ENCODE assay signal across 16 cellular contexts in genomic region chr1:47183308-47184089, GRCh38. TPM values are rescaled to one million over a fixed set of nuclear protein-coding genes. Genes with fewer than 3 reads are reported as not detected.
A peak's percentile ranks its signal among the peaks of the same experiment; 100 is the strongest.
DNase-seq lines count a peak whose midpoint lies in the region; ATAC-seq and TF ChIP-seq lines count a peak whose summit lies in the region.
"Had no signal": no experiment of that assay in that cellular context is flagged by ENCODE, and none has a peak within 500 bp of the region (broad histone marks: within the 10 kb centered on the region; RNA-seq: fewer than 3 reads in every experiment).

No MANE protein-coding gene starts in this region.

- H3K27me3 Mint-ChIP-seq in activated CD8-positive, alpha-beta memory T cell treated with anti-CD3 and anti-CD28 coated beads, Interleukin-2, amount 10 ng/mL, durations not matched to agents 7 days and 5 days: peaks cover 22% of the 10 kb centered on the region

- peaks cover 2% of the 10 kb centered on the region; the same call in 1 of the 2 replicates for H3K27me3 ChIP-seq in IMR-90 (ENCODE audit: control insufficient read depth, insufficient read depth, low read length)
- no peaks in the 10 kb centered on the region for H3K27me3 ChIP-seq in GM23248 (replicated peaks; ENCODE audit: insufficient read depth)

- CTCF ChIA-PET in activated CD8-positive, alpha-beta memory T cell treated with anti-CD3 and anti-CD28 coated beads, Interleukin-2, amount 10 ng/mL, durations not matched to agents 7 days and 5 days (lab: Charles Lee): interaction anchor here (0.5 to 7.5 kb wide), 7 partner anchors 8 to 777 kb away, joined by 3 to 107 read pairs (median 5); partner anchors contain the start of gene PDZK1IP1
- CTCF ChIA-PET in IMR-90 (lab: Yijun Ruan, JAX): interaction anchor here (0.6 kb wide), 2 partner anchors 194 to 491 kb away, joined by 3 to 4 read pairs; no protein-coding TSS in a partner anchor

- H3K4me3 ChIP-seq in IMR-90 (ENCODE audit: insufficient read depth, low read depth, low read length): no peak overlapping the region
- H3K4me3 ChIP-seq in GM23248: no peak overlapping the region
- H3K4me3 ChIP-seq: A549 had no signal

- H3K9ac ChIP-seq in IMR-90 (ENCODE audit: low read depth, low read length): no peak overlapping the region
- H3K9ac ChIP-seq in GM23248: no peak overlapping the region

- H3K9me3 ChIP-seq in IMR-90 (ENCODE audit: control insufficient read depth, insufficient read depth, low read length): no peaks in the 10 kb centered on the region
- H3K9me3 ChIP-seq in GM23248 (ENCODE audit: low read depth): no peaks in the 10 kb centered on the region
- H3K9me3 ChIP-seq: A549 had no signal

- dilution Hi-C loops in IMR-90 (cut with HindIII; ENCODE audit: low sequenced_read_pairs, unreplicated experiment): no loop called here

- no peaks in the 10 kb centered on the region for H3K36me3 Mint-ChIP-seq in activated CD8-positive, alpha-beta memory T cell treated with anti-CD3 and anti-CD28 coated beads, Interleukin-2, amount 10 ng/mL, durations not matched to agents 7 days and 5 days
- H3K36me3 Mint-ChIP-seq: CD8-positive, alpha-beta T cell had no signal

- no peak for TF ChIP-seq CTCF in IMR-90 (conservative IDR thresholded peaks at IDR 0.05; ENCODE audit: low read depth, low read length)

- H2AFZ ChIP-seq in IMR-90 (replicated peaks; ENCODE audit: low read length, poor library complexity): no peak overlapping the region
- no peak overlapping the region for H2AFZ ChIP-seq in GM23248

- H2BK120ac ChIP-seq in IMR-90 (ENCODE audit: low read depth, low read length): no peak overlapping the region

- H3K27ac Mint-ChIP-seq in activated CD8-positive, alpha-beta memory T cell treated with anti-CD3 and anti-CD28 coated beads, Interleukin-2, amount 10 ng/mL, durations not matched to agents 7 days and 5 days: no peak overlapping the region
- H3K27ac Mint-ChIP-seq: CD8-positive, alpha-beta T cell had no signal

- no peak for ATAC-seq in activated CD8-positive, alpha-beta memory T cell treated with anti-CD3 and anti-CD28 coated beads, Interleukin-2, amount 10 ng/mL, durations not matched to agents 7 days and 5 days
- ATAC-seq in IMR-90 (ENCODE audit: low read depth): no peak
- ATAC-seq: A549; CD8-positive, alpha-beta T cell had no signal

- no peak overlapping the region for H4K91ac ChIP-seq in IMR-90 (ENCODE audit: insufficient read depth, low read depth, low read length)

- H3K14ac ChIP-seq in IMR-90 (replicated peaks; ENCODE audit: low read depth, low read length): no peak overlapping the region

- in situ Hi-C loops in IMR-90 (cut with MboI; ENCODE audit: low sequenced_read_pairs): loop anchor here (5.0 to 10.0 kb wide), 2 partner anchors 239 to 531 kb away; no protein-coding TSS in a partner anchor
- in situ Hi-C loops in GM23248 (cut with MboI): no loop called here

- no peak overlapping the region for H3K23ac ChIP-seq in IMR-90 (ENCODE audit: low read depth, low read length)

- H3K36me3 ChIP-seq in IMR-90 (ENCODE audit: control insufficient read depth, insufficient read depth, low read length) (no peaks in the 10 kb centered on the region), GM23248 (ENCODE audit: low read depth) (no peaks in the 10 kb centered on the region)

- H3K9me3 Mint-ChIP-seq in activated CD8-positive, alpha-beta memory T cell treated with anti-CD3 and anti-CD28 coated beads, Interleukin-2, amount 10 ng/mL, durations not matched to agents 7 days and 5 days (ENCODE audit: low read depth): no peaks in the 10 kb centered on the region
- H3K9me3 Mint-ChIP-seq: CD8-positive, alpha-beta T cell had no signal

- peaks cover 10% of the 10 kb centered on the region for H3K4me1 Mint-ChIP-seq in activated CD8-positive, alpha-beta memory T cell treated with anti-CD3 and anti-CD28 coated beads, Interleukin-2, amount 10 ng/mL, durations not matched to agents 7 days and 5 days

- intact Hi-C loops in IMR-90 (cut with micrococcal nuclease): no loop called here
- intact Hi-C loops in posterior vena cava (cut with DNase I): loop anchor here (10.0 kb wide), 3 partner anchors 81 to 531 kb away; partner anchors contain the start of gene FOXD2 (in 1 of the 2)

- H2BK5ac ChIP-seq in IMR-90 (ENCODE audit: low read depth, low read length, poor library complexity, severe bottlenecking): no peak overlapping the region

- H3K9me2 ChIP-seq in GM23248 (ENCODE audit: insufficient read depth): no peaks in the 10 kb centered on the region

- H3F3A ChIP-seq in GM23248 (ENCODE audit: insufficient read depth): 0 out of 2 replicates have a peak, but pooled peaks cover 3% of the 10 kb centered on the region

- H3K4ac ChIP-seq in IMR-90 (ENCODE audit: low read depth, low read length): no peak overlapping the region

- 90% methylated on average over 3 of the region's 11 CpGs; no CpG with 5 or more reads in 1 of the 2 experiments for WGBS in IMR-90 (ENCODE audit: extremely low coverage in 2 of 2, insufficient read length in 1 of 2), 2 experiments
- 52 to 56% methylated on average over 9 to 11 of the region's 11 CpGs for WGBS in GM23248 (ENCODE audit: low coverage in 1 of 2, low lambda C conversion rate in 2 of 2, missing lambda C conversion rate in 2 of 2), 2 experiments

- no peaks in the 10 kb centered on the region for H3K9me1 ChIP-seq in IMR-90 (ENCODE audit: insufficient read depth, low read length)

- H4K8ac ChIP-seq in IMR-90 (ENCODE audit: low read depth in 2 of 2, low read length in 2 of 2): no peak overlapping the region

- no peaks in the 10 kb centered on the region for H3K79me2 ChIP-seq in GM23248 (ENCODE audit: insufficient read depth)

- BruUV-seq in IMR-90 (replicated peaks; lab: Mats Ljungman, UMichigan): no TSS peak

- H3K4me1 ChIP-seq in IMR-90 (ENCODE audit: control insufficient read depth, insufficient read depth, low read length) (no peaks in the 10 kb centered on the region), GM23248 (ENCODE audit: insufficient read depth) (no peaks in the 10 kb centered on the region)

- H2BK15ac ChIP-seq in IMR-90 (ENCODE audit: low read depth, low read length): no peak overlapping the region

- no peak overlapping the region for H4K5ac ChIP-seq in IMR-90 (ENCODE audit: low read depth, low read length)

- H3K18ac ChIP-seq in IMR-90 (ENCODE audit: low read depth, low read length): no peak overlapping the region

- peak; percentile 47 for DNase-seq in activated CD8-positive, alpha-beta memory T cell treated with anti-CD3 and anti-CD28 coated beads for 24 hours
- DNase-seq in activated CD8-positive, alpha-beta memory T cell treated with anti-CD3 and anti-CD28 coated beads, Interleukin-2, amount 10 ng/mL, durations not matched to agents 7 days and 5 days: no peak
- DNase-seq in IMR-90: no peak
- DNase-seq in islet precursor cell: peak; percentile 36
- peak; percentile 50 for DNase-seq in posterior vena cava (ENCODE audit: low spot score)
- no peak for DNase-seq in superior temporal gyrus (ENCODE audit: extremely low spot score)
- DNase-seq in HPDE6-E6E7 (ENCODE audit: extremely low spot score): no peak
- DNase-seq in GM23248: no peak
- DNase-seq: KG1, NCI-H2107, SIG-M5 had no signal

- H3K27ac ChIP-seq in IMR-90 (ENCODE audit: insufficient read depth, low read length) (no peak overlapping the region), GM23248 (no peak overlapping the region)

- no peaks in the 10 kb centered on the region for H3K79me1 ChIP-seq in IMR-90 (ENCODE audit: low read depth in 1 of 2, low read length in 2 of 2)

- H3K4me3 Mint-ChIP-seq in activated CD8-positive, alpha-beta memory T cell treated with anti-CD3 and anti-CD28 coated beads, Interleukin-2, amount 10 ng/mL, durations not matched to agents 7 days and 5 days: no peak overlapping the region
- H3K4me3 Mint-ChIP-seq: CD8-positive, alpha-beta T cell had no signal

- no peak for TF ChIP-seq POLR2A in IMR-90 (IDR thresholded peaks at IDR 0.05; ENCODE audit: low read depth, low read length)

- no peak overlapping the region for H2BK20ac ChIP-seq in IMR-90 (ENCODE audit: low read depth, low read length)

- peak overlapping the region; percentile 24 for H2AK9ac ChIP-seq in IMR-90 (replicated peaks; ENCODE audit: low read depth, low read length, poor library complexity)

- H2AK5ac ChIP-seq in IMR-90 (ENCODE audit: low read depth, low read length): no peak overlapping the region

- H4K20me1 ChIP-seq in IMR-90 (ENCODE audit: insufficient read depth, low read length) (no peaks in the 10 kb centered on the region), GM23248 (ENCODE audit: insufficient read depth) (no peaks in the 10 kb centered on the region)

- no peak overlapping the region for H3K56ac ChIP-seq in IMR-90 (ENCODE audit: extremely low read depth, insufficient read depth, low read length)

- no peak overlapping the region for H3K4me2 ChIP-seq in IMR-90 (ENCODE audit: low read depth, low read length)
- H3K4me2 ChIP-seq in GM23248 (ENCODE audit: unreplicated experiment): no peak overlapping the region

- POLR2A ChIA-PET in IMR-90 (lab: Charles Lee; ENCODE audit: unreplicated experiment): no interaction called here

- TF ChIP-seq RAD21 in IMR-90 (IDR thresholded peaks at IDR 0.05; ENCODE audit: low read length): no peak

RNA-seq across cellular contexts. Expression of gene PDZK1IP1, which starts 6.3 kb away (rescaled TPM):
- not detected for total RNA-seq in activated CD8-positive, alpha-beta memory T cell treated with anti-CD3 and anti-CD28 coated beads, Interleukin-2, amount 10 ng/mL, durations not matched to agents 7 days and 5 days
- not detected in 2 replicates for total RNA-seq in IMR-90 (2012; rRNA removed)
- polyA plus RNA-seq in IMR-90 (2012; rRNA removed): not detected in 2 replicates
- not detected in 2 replicates for polyA plus RNA-seq in IMR-90 (2012; cell fraction: cytosol; rRNA removed)
- polyA plus RNA-seq in IMR-90 (2012; cell fraction: nucleus; rRNA removed; ENCODE audit: low replicate concordance): not detected in 2 replicates
- 1 to 10 TPM in 1 of 2 donors, under 1 TPM in 1; 0.76 to 1.0 TPM for total RNA-seq in posterior vena cava
- not detected in 2 replicates for total RNA-seq in GM23248 (2014; rRNA removed; shearing (Covaris generic))
- not detected in 2 replicates for polyA plus RNA-seq in GM23248 (2016; fragmentation: Nextera tagmentation; extraction: Ambion mirVana)
- total RNA-seq: CD8-positive, alpha-beta T cell; H4; RPMI7951 had no signal
- polyA plus RNA-seq: BJ had no signal

RNA-seq across cellular contexts. Expression of gene CYP4A22, which starts 46.3 kb away (rescaled TPM):
- total RNA-seq in activated CD8-positive, alpha-beta memory T cell treated with anti-CD3 and anti-CD28 coated beads, Interleukin-2, amount 10 ng/mL, durations not matched to agents 7 days and 5 days: not detected
- total RNA-seq in IMR-90 (2012; rRNA removed) (not detected in 2 replicates), posterior vena cava (under 1 TPM; 0.10 to 0.32 TPM)
- polyA plus RNA-seq in IMR-90 (2012; rRNA removed) (not detected in 2 replicates), GM23248 (2016; fragmentation: Nextera tagmentation; extraction: Ambion mirVana) (not detected in 2 replicates)
- not detected in 2 replicates for polyA plus RNA-seq in IMR-90 (2012; cell fraction: cytosol; rRNA removed)
- polyA plus RNA-seq in IMR-90 (2012; cell fraction: nucleus; rRNA removed; ENCODE audit: low replicate concordance): not detected in 2 replicates
- total RNA-seq in GM23248 (2014; rRNA removed; shearing (Covaris generic)): not detected in 2 replicates
- total RNA-seq: CD8-positive, alpha-beta T cell; H4; RPMI7951 had no signal
- polyA plus RNA-seq: A549, BJ had no signal

RNA-seq across cellular contexts. Expression of gene TAL1, which starts 48.5 kb away (rescaled TPM):
- not detected for total RNA-seq in activated CD8-positive, alpha-beta memory T cell treated with anti-CD3 and anti-CD28 coated beads, Interleukin-2, amount 10 ng/mL, durations not matched to agents 7 days and 5 days
- total RNA-seq in IMR-90 (2012; rRNA removed): not detected in 2 replicates
- polyA plus RNA-seq in IMR-90 (2012; rRNA removed): not detected in 2 replicates
- not detected in 2 replicates for polyA plus RNA-seq in IMR-90 (2012; cell fraction: cytosol; rRNA removed)
- polyA plus RNA-seq in IMR-90 (2012; cell fraction: nucleus; rRNA removed; ENCODE audit: low replicate concordance): not detected in 2 replicates
- 1 to 10 TPM; 5.3 to 8.7 TPM for total RNA-seq in posterior vena cava
- not detected in 2 replicates for total RNA-seq in GM23248 (2014; rRNA removed; shearing (Covaris generic))
- not detected in 2 replicates for polyA plus RNA-seq in GM23248 (2016; fragmentation: Nextera tagmentation; extraction: Ambion mirVana)
- total RNA-seq: CD8-positive, alpha-beta T cell; RPMI7951 had no signal
- polyA plus RNA-seq: A549, BJ had no signal

Comparison
In these comparisons a context has a peak if more than half of its experiments do, and no peak if none do; other contexts are left out.
1. DNase-seq: peak in activated CD8-positive, alpha-beta memory T cell treated with anti-CD3 and anti-CD28 coated beads for 24 hours (single experiment), islet precursor cell (single experiment) and posterior vena cava (single experiment); none in activated CD8-positive, alpha-beta memory T cell treated with anti-CD3 and anti-CD28 coated beads, Interleukin-2, amount 10 ng/mL, durations not matched to agents 7 days and 5 days (single experiment), IMR-90 (single experiment), superior temporal gyrus (single experiment), HPDE6-E6E7 (single experiment) and GM23248 (single experiment).